ENCODE assay signal across 17 cellular contexts in genomic region chr3:191383104-191383503, GRCh38. TPM values are rescaled to one million over a fixed set of nuclear protein-coding genes. Genes with fewer than 3 reads are reported as not detected.
DNase-seq lines count a peak whose midpoint lies in the region; ATAC-seq and TF ChIP-seq lines count a peak whose summit lies in the region.
"Had no signal": no experiment of that assay in that cellular context is flagged by ENCODE, and none has a peak within 500 bp of the region (broad histone marks: within the 10 kb centered on the region; RNA-seq: fewer than 3 reads in every experiment).

No MANE protein-coding gene starts in this region.

- peaks cover 21% of the 10 kb centered on the region for H3F3A ChIP-seq in GM23248 (ENCODE audit: insufficient read depth)
- no peaks in the 10 kb centered on the region for H3F3A ChIP-seq in PC-3 (ENCODE audit: low read length, unreplicated experiment)

- no peaks in the 10 kb centered on the region for H3K9me3 ChIP-seq in A673 (ENCODE audit: low read depth, low read length, poor library complexity, severe bottlenecking)
- no peaks in the 10 kb centered on the region for H3K9me3 ChIP-seq in GM23248 (ENCODE audit: low read depth)
- no peaks in the 10 kb centered on the region for H3K9me3 ChIP-seq in right cardiac atrium (ENCODE audit: control insufficient read depth, low read length)
- no peaks in the 10 kb centered on the region for H3K9me3 ChIP-seq in CD8-positive, alpha-beta memory T cell (ENCODE audit: low read length)
- H3K9me3 ChIP-seq in PC-3 (ENCODE audit: low read length) = no peaks in the 10 kb centered on the region
- no peaks in the 10 kb centered on the region for H3K9me3 ChIP-seq in psoas muscle
- H3K9me3 ChIP-seq: testis had no signal

- 21 to 28% methylated on average over 4 of the region's 4 CpGs for WGBS in GM23248 (ENCODE audit: low coverage in 1 of 2, low lambda C conversion rate in 2 of 2, missing lambda C conversion rate in 2 of 2), 2 experiments
- WGBS in right cardiac atrium = 42% methylated on average over 4 of the region's 4 CpGs
- WGBS in psoas muscle, 3 donors = 29 to 44% (median 36%) methylated on average over 4 of the region's 4 CpGs

- H4K20me1 ChIP-seq in GM23248 (ENCODE audit: insufficient read depth) (no peaks in the 10 kb centered on the region), PC-3 (ENCODE audit: low read length) (no peaks in the 10 kb centered on the region)

- no peaks in the 10 kb centered on the region for H3K9me3 Mint-ChIP-seq in CD8-positive, alpha-beta memory T cell
- H3K9me3 Mint-ChIP-seq in natural killer cell treated with Interleukin-12 subunit alpha and Interleukin-12 subunit beta and Interleukin-15 and Interleukin-18, amount 100 ng/mL, for 72 hours = no peaks in the 10 kb centered on the region
- H3K9me3 Mint-ChIP-seq: activated naive CD8-positive, alpha-beta T cell treated with anti-CD3 and anti-CD28 coated beads, Interleukin-2, amount 10 ng/mL, durations not matched to agents 7 days and 5 days; T-helper 1 cell treated with Interleukin-12 subunit alpha and Interleukin-12 subunit beta and Interleukin-4 antibody, amounts not matched to agents 30 μg/mL and 1 μg/mL, for 36 hours had no signal

- peaks cover 0 to 2% (median 0%) of the 10 kb centered on the region in 3 donors for H3K4me1 Mint-ChIP-seq in CD8-positive, alpha-beta memory T cell
- H3K4me1 Mint-ChIP-seq in natural killer cell treated with Interleukin-12 subunit alpha and Interleukin-12 subunit beta and Interleukin-15 and Interleukin-18, amount 100 ng/mL, for 72 hours (ENCODE audit: low read depth in 2 of 2) = peaks cover 0 to 3% of the 10 kb centered on the region in 2 donors
- H3K4me1 Mint-ChIP-seq: activated naive CD8-positive, alpha-beta T cell treated with anti-CD3 and anti-CD28 coated beads, Interleukin-2, amount 10 ng/mL, durations not matched to agents 7 days and 5 days had no signal

- H3K4me1 ChIP-seq in A673 (ENCODE audit: insufficient read depth, low read length, poor library complexity, severe bottlenecking) (peaks cover 19% of the 10 kb centered on the region), GM23248 (ENCODE audit: insufficient read depth) (peaks cover 39% of the 10 kb centered on the region), right cardiac atrium (ENCODE audit: control insufficient read depth, insufficient read depth, low read length) (peaks cover 7% of the 10 kb centered on the region), PC-3 (ENCODE audit: insufficient read depth, low read length) (peaks cover 4% of the 10 kb centered on the region), psoas muscle (peaks cover 18% of the 10 kb centered on the region)
- H3K4me1 ChIP-seq in CD8-positive, alpha-beta memory T cell (ENCODE audit: insufficient read depth, low read length) = no peaks in the 10 kb centered on the region

- H3K79me2 ChIP-seq in GM23248 (ENCODE audit: insufficient read depth) (peaks cover 27% of the 10 kb centered on the region), PC-3 (ENCODE audit: low read length) (no peaks in the 10 kb centered on the region)

- H3K36me3 ChIP-seq in A673 (ENCODE audit: insufficient read depth, low read length, poor library complexity, severe bottlenecking) (peaks cover 25% of the 10 kb centered on the region), GM23248 (ENCODE audit: low read depth) (peaks cover 30% of the 10 kb centered on the region), PC-3 (ENCODE audit: low read depth, low read length) (peaks cover 19% of the 10 kb centered on the region; the same call in 1 of the 2 replicates), psoas muscle (ENCODE audit: insufficient read depth in 1 of 2, low read depth in 1 of 2) (peaks cover 6 to 46% of the 10 kb centered on the region in 2 donors)
- H3K36me3 ChIP-seq in CD8-positive, alpha-beta memory T cell (ENCODE audit: insufficient read depth, low read length) = no peaks in the 10 kb centered on the region

- H3K9ac ChIP-seq in GM23248 (no peak overlapping the region), PC-3 (ENCODE audit: low read length) (no peak overlapping the region)

- H3K4me3 Mint-ChIP-seq in CD8-positive, alpha-beta memory T cell = no peak overlapping the region
- H3K4me3 Mint-ChIP-seq in natural killer cell treated with Interleukin-12 subunit alpha and Interleukin-12 subunit beta and Interleukin-15 and Interleukin-18, amount 100 ng/mL, for 72 hours = no peak overlapping the region
- H3K4me3 Mint-ChIP-seq: activated CD4-positive, alpha-beta T cell treated with anti-CD3 and anti-CD28 coated beads for 36 hours; activated naive CD8-positive, alpha-beta T cell treated with anti-CD3 and anti-CD28 coated beads, Interleukin-2, amount 10 ng/mL, durations not matched to agents 7 days and 5 days; T-helper 1 cell treated with Interleukin-12 subunit alpha and Interleukin-12 subunit beta and Interleukin-4 antibody, amounts not matched to agents 30 μg/mL and 1 μg/mL, for 36 hours had no signal

- H3K27me3 ChIP-seq in A673 (replicated peaks; ENCODE audit: insufficient read depth, low read depth, low read length, poor library complexity) = no peaks in the 10 kb centered on the region
- H3K27me3 ChIP-seq in GM23248 (replicated peaks; ENCODE audit: insufficient read depth) = no peaks in the 10 kb centered on the region
- H3K27me3 ChIP-seq in right cardiac atrium (ENCODE audit: control insufficient read depth, insufficient read depth) = no peaks in the 10 kb centered on the region
- H3K27me3 ChIP-seq in CD8-positive, alpha-beta memory T cell (ENCODE audit: insufficient read depth, low read length, poor library complexity, severe bottlenecking) = no peaks in the 10 kb centered on the region
- H3K27me3 ChIP-seq in PC-3 (ENCODE audit: low read length) = no peaks in the 10 kb centered on the region
- H3K27me3 ChIP-seq in psoas muscle (ENCODE audit: insufficient read depth in 3 of 3, low read length in 2 of 3) = no peaks in the 10 kb centered on the region
- H3K27me3 ChIP-seq: testis had no signal

- DNase-seq in A673 (ENCODE audit: low spot score) = no peak
- DNase-seq in GM23248 = peak; percentile 38
- peak; percentile 51 for DNase-seq in astrocyte of the hippocampus (ENCODE audit: low read depth, low spot score)
- no peak for DNase-seq in right cardiac atrium
- DNase-seq in CD8-positive, alpha-beta memory T cell = no peak
- no peak for DNase-seq in PC-3
- DNase-seq in natural killer cell treated with Interleukin-12 subunit alpha and Interleukin-12 subunit beta and Interleukin-15 and Interleukin-18, amount 100 ng/mL, for 72 hours (ENCODE audit: low spot score) = no peak
- no peak for DNase-seq in psoas muscle
- DNase-seq: activated CD4-positive, alpha-beta T cell treated with anti-CD3 and anti-CD28 coated beads for 36 hours; activated naive CD8-positive, alpha-beta T cell treated with anti-CD3 and anti-CD28 coated beads, Interleukin-2, amount 10 ng/mL, durations not matched to agents 7 days and 5 days; activated T-cell treated with anti-CD3 and anti-CD28 coated beads, Interleukin-2, amount 50 U/mL, for 1 hour; Calu3; kidney glomerular epithelial cell; NCI-H2029 treated with DMSO at 0.1 percent for 48 hours; testis had no signal

- H3K27me3 Mint-ChIP-seq in CD8-positive, alpha-beta memory T cell = no peaks in the 10 kb centered on the region
- H3K27me3 Mint-ChIP-seq in natural killer cell treated with Interleukin-12 subunit alpha and Interleukin-12 subunit beta and Interleukin-15 and Interleukin-18, amount 100 ng/mL, for 72 hours = no peaks in the 10 kb centered on the region
- H3K27me3 Mint-ChIP-seq: activated CD4-positive, alpha-beta T cell treated with anti-CD3 and anti-CD28 coated beads for 36 hours; activated naive CD8-positive, alpha-beta T cell treated with anti-CD3 and anti-CD28 coated beads, Interleukin-2, amount 10 ng/mL, durations not matched to agents 7 days and 5 days; progenitor cell of endocrine pancreas had no signal

- ATAC-seq in right cardiac atrium = peak; percentile 63 to 88
- ATAC-seq in PC-3 = no peak
- ATAC-seq in natural killer cell treated with Interleukin-12 subunit alpha and Interleukin-12 subunit beta and Interleukin-15 and Interleukin-18, amount 100 ng/mL, for 72 hours = no peak
- no peak for ATAC-seq in psoas muscle
- ATAC-seq: activated CD4-positive, alpha-beta T cell treated with anti-CD3 and anti-CD28 coated beads for 36 hours had no signal

- TF ChIP-seq CTCF in A673 (conservative IDR thresholded peaks at IDR 0.05; ENCODE audit: low read depth, low read length) (no peak), PC-3 (conservative IDR thresholded peaks at IDR 0.05; ENCODE audit: low read depth, low read length) (no peak), psoas muscle (IDR thresholded peaks at IDR 0.05) (no peak)

- in situ Hi-C loops in GM23248 (cut with MboI) = no loop called here

- H2AFZ ChIP-seq in GM23248 (no peak overlapping the region), PC-3 (ENCODE audit: low read length) (no peak overlapping the region)

- POLR2A ChIA-PET in A673 (lab: Charles Lee; ENCODE audit: low non-redundant PET) (no interaction called here), PC-3 (lab: Charles Lee; ENCODE audit: unreplicated experiment) (interaction anchor here (0.7 kb wide), 1 partner anchor 17 kb away, joined by 3 read pairs; no protein-coding TSS in a partner anchor)
- POLR2A ChIA-PET in CD8-positive, alpha-beta memory T cell (lab: Charles Lee) = no interaction called here

- intact Hi-C loops in A673 (cut with micrococcal nuclease; ENCODE audit: unreplicated experiment) = loop anchor here (5.0 kb wide), 1 partner anchor 51 kb away; the partner anchor contains the start of gene UTS2B
- intact Hi-C loops in right cardiac atrium (cut with DNase I) = loop anchor here in 3 of 4 donors (10.0 kb wide), 3 partner anchors 48 to 138 kb away; partner anchors contain the start of gene UTS2B (in 1 of the 3)
- intact Hi-C loops in PC-3 (cut with micrococcal nuclease) = no loop called here
- intact Hi-C loops in psoas muscle (cut with DNase I) = loop anchor here in 1 of 2 donors (5.0 kb wide), 1 partner anchor 146 kb away; no protein-coding TSS in a partner anchor

- CTCF ChIA-PET in A673 (lab: Charles Lee) (no interaction called here), PC-3 (lab: Charles Lee) (no interaction called here)
- CTCF ChIA-PET in CD8-positive, alpha-beta memory T cell (lab: Charles Lee) = no interaction called here

- H3K4me2 ChIP-seq in GM23248 (ENCODE audit: unreplicated experiment) = peak overlapping the region; percentile 45
- no peak overlapping the region for H3K4me2 ChIP-seq in PC-3 (ENCODE audit: low read length)

- no peaks in the 10 kb centered on the region for H3K9me2 ChIP-seq in GM23248 (ENCODE audit: insufficient read depth)
- no peaks in the 10 kb centered on the region for H3K9me2 ChIP-seq in PC-3 (replicated peaks; ENCODE audit: low read length)

- BruUV-seq in A673 (replicated peaks; lab: Mats Ljungman, UMichigan) = no TSS peak
- BruUV-seq in PC-3 (replicated peaks; lab: Mats Ljungman, UMichigan) = no TSS peak

- peaks cover 0 to 5% (median 0%) of the 10 kb centered on the region in 3 donors for H3K36me3 Mint-ChIP-seq in CD8-positive, alpha-beta memory T cell
- peaks cover 13% of the 10 kb centered on the region for H3K36me3 Mint-ChIP-seq in natural killer cell treated with Interleukin-12 subunit alpha and Interleukin-12 subunit beta and Interleukin-15 and Interleukin-18, amount 100 ng/mL, for 72 hours
- H3K36me3 Mint-ChIP-seq: activated naive CD8-positive, alpha-beta T cell treated with anti-CD3 and anti-CD28 coated beads, Interleukin-2, amount 10 ng/mL, durations not matched to agents 7 days and 5 days had no signal

- H3K4me3 ChIP-seq in A673 (ENCODE audit: low read depth, low read length, poor library complexity, severe bottlenecking) (no peak overlapping the region), GM23248 (no peak overlapping the region), right cardiac atrium (ENCODE audit: low read length) (no peak overlapping the region), PC-3 (ENCODE audit: low read length) (no peak overlapping the region), psoas muscle (no peak overlapping the region)
- H3K4me3 ChIP-seq in CD8-positive, alpha-beta memory T cell (ENCODE audit: low read length) = no peak overlapping the region
- H3K4me3 ChIP-seq: testis had no signal

- H3K27ac Mint-ChIP-seq in CD8-positive, alpha-beta memory T cell = no peak overlapping the region
- H3K27ac Mint-ChIP-seq in natural killer cell treated with Interleukin-12 subunit alpha and Interleukin-12 subunit beta and Interleukin-15 and Interleukin-18, amount 100 ng/mL, for 72 hours = no peak overlapping the region
- H3K27ac Mint-ChIP-seq: activated CD4-positive, alpha-beta T cell treated with anti-CD3 and anti-CD28 coated beads for 36 hours; activated naive CD8-positive, alpha-beta T cell treated with anti-CD3 and anti-CD28 coated beads, Interleukin-2, amount 10 ng/mL, durations not matched to agents 7 days and 5 days; progenitor cell of endocrine pancreas; T-helper 1 cell treated with Interleukin-12 subunit alpha and Interleukin-12 subunit beta and Interleukin-4 antibody, amounts not matched to agents 30 μg/mL and 1 μg/mL, for 36 hours had no signal

- peak overlapping the region; percentile 45 for H3K27ac ChIP-seq in A673 (ENCODE audit: low read depth, low read length, poor library complexity, severe bottlenecking)
- H3K27ac ChIP-seq in GM23248 = peak overlapping the region; percentile 15; the same call in 1 of the 2 replicates
- H3K27ac ChIP-seq in right cardiac atrium (ENCODE audit: low read length) = no peak overlapping the region
- H3K27ac ChIP-seq in CD8-positive, alpha-beta memory T cell (ENCODE audit: low read depth, low read length) = no peak overlapping the region
- H3K27ac ChIP-seq in PC-3 (ENCODE audit: low read length) = no peak overlapping the region
- no peak overlapping the region for H3K27ac ChIP-seq in psoas muscle

RNA-seq across cellular contexts. Expression of gene UTS2B, which starts 52.8 kb away (rescaled TPM):
- 2.4 and 4.7 TPM in 2 replicates for total RNA-seq in A673 (2021)
- under 0.01 and 0.22 TPM in 2 replicates for total RNA-seq in GM23248 (2014; rRNA removed; shearing (Covaris generic))
- polyA plus RNA-seq in GM23248 (2016; fragmentation: Nextera tagmentation; extraction: Ambion mirVana) = 0.23 and 0.61 TPM in 2 replicates
- total RNA-seq in right cardiac atrium = 1 to 10 TPM in 1 of 4 donors, under 1 TPM in 3; 0.39 to 1.2 (median 0.43) TPM
- polyA plus RNA-seq in right cardiac atrium = 0.16 TPM
- total RNA-seq in CD8-positive, alpha-beta memory T cell = not detected
- not detected for polyA plus RNA-seq in CD8-positive, alpha-beta memory T cell
- 1.2 TPM in 1 of 2 replicates, not detected in the other for total RNA-seq in PC-3 (2014; rRNA removed)
- not detected for total RNA-seq in natural killer cell treated with Interleukin-12 subunit alpha and Interleukin-12 subunit beta and Interleukin-15 and Interleukin-18, amount 100 ng/mL, for 72 hours
- under 1 TPM in 1 of 4 donors, not detected in 3; 0.22 TPM for total RNA-seq in psoas muscle
- polyA plus RNA-seq in psoas muscle = under 1 TPM; 0.03 to 0.06 (median 0.05) TPM
- total RNA-seq: activated CD4-positive, alpha-beta T cell treated with anti-CD3 and anti-CD28 coated beads for 36 hours; activated naive CD8-positive, alpha-beta T cell treated with anti-CD3 and anti-CD28 coated beads, Interleukin-2, amount 10 ng/mL, durations not matched to agents 7 days and 5 days had no signal

RNA-seq across cellular contexts. Expression of gene CCDC50, which starts 53.9 kb away (rescaled TPM):
- 77.2 and 77.7 TPM in 2 replicates for total RNA-seq in A673 (2021)
- 68.6 and 80.7 TPM in 2 replicates for total RNA-seq in GM23248 (2014; rRNA removed; shearing (Covaris generic))
- 61.8 and 63.0 TPM in 2 replicates for polyA plus RNA-seq in GM23248 (2016; fragmentation: Nextera tagmentation; extraction: Ambion mirVana)
- total RNA-seq in right cardiac atrium = 10 to 100 TPM; 47.6 to 67.5 (median 51.3) TPM
- 22.5 TPM for polyA plus RNA-seq in right cardiac atrium
- total RNA-seq in CD8-positive, alpha-beta memory T cell = 10 to 100 TPM; 11.9 to 13.0 TPM
- polyA plus RNA-seq in CD8-positive, alpha-beta memory T cell = 7.9 TPM
- total RNA-seq in PC-3 (2014; rRNA removed) = 68.4 and 80.9 TPM in 2 replicates
- 10 to 100 TPM; 24.4 to 27.7 TPM for total RNA-seq in natural killer cell treated with Interleukin-12 subunit alpha and Interleukin-12 subunit beta and Interleukin-15 and Interleukin-18, amount 100 ng/mL, for 72 hours
- total RNA-seq in psoas muscle = 10 to 100 TPM; 27.6 to 41.5 (median 33.3) TPM
- 10 to 100 TPM; 15.4 to 24.0 (median 17.7) TPM for polyA plus RNA-seq in psoas muscle

Comparison
In these comparisons a context has a peak if more than half of its experiments do, and no peak if none do; other contexts are left out.
1. DNase-seq: peak in GM23248 (single experiment) and astrocyte of the hippocampus (single experiment); none in A673 (single experiment), right cardiac atrium (0 of 3), CD8-positive, alpha-beta memory T cell (0 of 5), PC-3 (single experiment), natural killer cell treated with Interleukin-12 subunit alpha and Interleukin-12 subunit beta and Interleukin-15 and Interleukin-18, amount 100 ng/mL, for 72 hours (single experiment) and psoas muscle (0 of 2).
2. H3K27ac ChIP-seq: peak in A673 (single experiment) and GM23248 (single experiment); none in right cardiac atrium (single experiment), CD8-positive, alpha-beta memory T cell (single experiment), PC-3 (single experiment) and psoas muscle (single experiment).
3. ATAC-seq: peak in right cardiac atrium (2 of 2); none in PC-3 (single experiment), natural killer cell treated with Interleukin-12 subunit alpha and Interleukin-12 subunit beta and Interleukin-15 and Interleukin-18, amount 100 ng/mL, for 72 hours (0 of 2) and psoas muscle (0 of 4).